ENCODE assay signal across 1 cellular context in the genomic region with DNA sequence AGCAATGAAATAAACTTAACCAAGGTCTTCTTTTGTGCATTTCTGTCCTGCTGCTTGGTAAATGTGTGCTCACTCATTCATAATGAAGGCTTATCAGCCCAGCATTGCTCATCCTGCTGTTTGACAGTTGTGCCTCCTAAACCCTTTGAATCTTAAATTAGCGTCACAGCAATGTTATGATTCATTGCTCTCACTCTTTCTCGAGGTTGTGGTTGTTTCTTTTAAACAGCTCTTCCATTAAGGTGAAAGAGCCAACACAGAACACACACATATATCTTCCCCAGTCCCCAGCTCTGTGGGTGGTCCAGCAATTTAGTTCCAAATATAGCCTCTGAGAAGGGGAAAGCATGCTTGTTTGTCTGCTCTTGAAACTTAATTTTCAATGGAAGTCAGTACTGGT.
TF ChIP-seq lines count a peak whose summit lies in the region.

No MANE protein-coding gene starts in this region.

TF ChIP-seq in SK-N-SH, 30 proteins besides CTCF, POLR2A, EP300 and RAD21 (continued from another document):
- TF ChIP-seq, protein P1, sequence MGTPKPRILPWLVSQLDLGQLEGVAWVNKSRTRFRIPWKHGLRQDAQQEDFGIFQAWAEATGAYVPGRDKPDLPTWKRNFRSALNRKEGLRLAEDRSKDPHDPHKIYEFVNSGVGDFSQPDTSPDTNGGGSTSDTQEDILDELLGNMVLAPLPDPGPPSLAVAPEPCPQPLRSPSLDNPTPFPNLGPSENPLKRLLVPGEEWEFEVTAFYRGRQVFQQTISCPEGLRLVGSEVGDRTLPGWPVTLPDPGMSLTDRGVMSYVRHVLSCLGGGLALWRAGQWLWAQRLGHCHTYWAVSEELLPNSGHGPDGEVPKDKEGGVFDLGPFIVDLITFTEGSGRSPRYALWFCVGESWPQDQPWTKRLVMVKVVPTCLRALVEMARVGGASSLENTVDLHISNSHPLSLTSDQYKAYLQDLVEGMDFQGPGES (IDR thresholded peaks at IDR 0.05; ENCODE audit: low read depth, low read length): no peak
- no peak for TF ChIP-seq JUND (IDR thresholded peaks at IDR 0.05)
- no peak for TF ChIP-seq FOSL2 (IDR thresholded peaks at IDR 0.05; ENCODE audit: borderline replicate concordance, low read depth)
